ENCODE assay signal across 19 cellular contexts in the genomic region with DNA sequence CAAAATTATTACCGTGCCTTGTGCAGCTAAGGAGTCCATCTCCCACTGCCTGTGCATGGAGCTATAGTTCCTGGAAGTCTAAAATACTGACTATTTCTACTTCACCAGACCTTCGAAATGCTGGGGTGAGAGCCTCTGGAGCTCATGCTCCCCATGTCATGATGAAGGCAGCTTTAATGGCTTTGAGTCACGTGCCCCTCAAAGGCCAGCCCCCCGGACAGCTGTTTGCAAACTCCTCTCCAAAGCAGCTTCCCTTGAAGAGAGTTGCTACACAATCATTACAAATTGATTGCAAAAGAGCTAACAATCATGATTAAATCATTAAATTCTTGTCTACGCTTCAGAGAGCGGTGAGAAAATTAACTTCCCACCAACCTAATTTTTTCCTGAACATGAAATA.
"Had no signal": no experiment of that assay in that cellular context is flagged by ENCODE, and none has a peak within 500 bp of the region (broad histone marks: within the 10 kb centered on the region; RNA-seq: fewer than 3 reads in every experiment).

No MANE protein-coding gene starts in this region.

- H3K27ac Mint-ChIP-seq: activated CD4-positive, alpha-beta memory T cell treated with anti-CD3 and anti-CD28 coated beads for 36 hours; activated CD4-positive, alpha-beta T cell treated with anti-CD3 and anti-CD28 coated beads, Interleukin-2, amount 10 ng/mL, durations not matched to agents 7 days and 5 days; activated naive CD4-positive, alpha-beta T cell treated with anti-CD3 and anti-CD28 coated beads for 36 hours; activated naive CD8-positive, alpha-beta T cell; activated T-helper 17 cell treated with anti-CD3 and anti-CD28 coated beads, Interleukin-2, amount 50 U/mL, for 72 hours; T-helper 17 cell had no signal

- H3K9me3 Mint-ChIP-seq: activated CD4-positive, alpha-beta memory T cell treated with anti-CD3 and anti-CD28 coated beads for 36 hours; activated CD4-positive, alpha-beta T cell treated with anti-CD3 and anti-CD28 coated beads, Interleukin-2, amount 10 ng/mL, durations not matched to agents 7 days and 5 days; activated naive CD4-positive, alpha-beta T cell treated with anti-CD3 and anti-CD28 coated beads for 36 hours; activated T-helper 17 cell treated with anti-CD3 and anti-CD28 coated beads, Interleukin-2, amount 50 U/mL, for 72 hours had no signal

- H3K4me1 Mint-ChIP-seq: activated CD4-positive, alpha-beta T cell treated with anti-CD3 and anti-CD28 coated beads, Interleukin-2, amount 10 ng/mL, durations not matched to agents 7 days and 5 days; activated T-helper 17 cell treated with anti-CD3 and anti-CD28 coated beads, Interleukin-2, amount 50 U/mL, for 72 hours; T-helper 17 cell had no signal

- ATAC-seq: activated T-helper 17 cell treated with anti-CD3 and anti-CD28 coated beads, Interleukin-2, amount 50 U/mL, for 72 hours; T-helper 17 cell had no signal

- H3K4me3 Mint-ChIP-seq: activated CD4-positive, alpha-beta memory T cell treated with anti-CD3 and anti-CD28 coated beads for 36 hours; activated CD4-positive, alpha-beta T cell treated with anti-CD3 and anti-CD28 coated beads, Interleukin-2, amount 10 ng/mL, durations not matched to agents 7 days and 5 days; activated naive CD4-positive, alpha-beta T cell treated with anti-CD3 and anti-CD28 coated beads for 36 hours; activated naive CD8-positive, alpha-beta T cell; activated T-helper 17 cell treated with anti-CD3 and anti-CD28 coated beads, Interleukin-2, amount 50 U/mL, for 72 hours; T-helper 17 cell had no signal

- H3K36me3 Mint-ChIP-seq: activated CD4-positive, alpha-beta memory T cell treated with anti-CD3 and anti-CD28 coated beads for 36 hours; activated naive CD8-positive, alpha-beta T cell had no signal

- DNase-seq: activated CD4-positive, alpha-beta memory T cell treated with anti-CD3 and anti-CD28 coated beads for 36 hours; activated CD4-positive, alpha-beta T cell treated with anti-CD3 and anti-CD28 coated beads, Interleukin-2, amount 10 ng/mL, durations not matched to agents 7 days and 5 days; activated CD4-positive, CD25-positive, alpha-beta regulatory T cell; activated CD8-positive, alpha-beta memory T cell treated with anti-CD3 and anti-CD28 coated beads for 24 hours; activated gamma-delta T cell; activated naive CD4-positive, alpha-beta T cell treated with anti-CD3 and anti-CD28 coated beads for 36 hours; activated T-cell treated with anti-CD3 and anti-CD28 coated beads for 4 hours; activated T-cell treated with anti-CD3 and anti-CD28 coated beads, Interleukin-2, amount 50 U/mL, for 48 hours; brain microvascular endothelial cell; MG63; MV-4-11; NCI-H1694 treated with DMSO at 0.1 percent for 48 hours; NCI-H2029 treated with DMSO at 0.1 percent for 48 hours; NCI-H226; SIG-M5; T-helper 17 cell; T-helper 9 cell had no signal
